ENCODE assay signal across 10 cellular contexts in genomic region chr10:16950686-16951681, GRCh38.
A peak's percentile ranks its signal among the peaks of the same experiment; 100 is the strongest.
DNase-seq lines count a peak whose midpoint lies in the region; ATAC-seq, FAIRE-seq and TF ChIP-seq lines count a peak whose summit lies in the region.
"Had no signal": no experiment of that assay in that cellular context is flagged by ENCODE, and none has a peak within 500 bp of the region (broad histone marks: within the 10 kb centered on the region; RNA-seq: fewer than 3 reads in every experiment).

No MANE protein-coding gene starts in this region.

- ATAC-seq in gastrocnemius medialis = no peak

- peak; percentile 78 for DNase-seq in ELR (ENCODE audit: low read depth)
- peak; percentile 9 for DNase-seq in NCI-H460 (ENCODE audit: extremely low read depth, low read depth)
- peak; percentile 86 for DNase-seq in endodermal cell
- DNase-seq in non-pigmented ciliary epithelial cell (ENCODE audit: low read depth) = peak; percentile 66
- DNase-seq in gastrocnemius medialis = no peak
- no peak for DNase-seq in small intestine
- DNase-seq in Peyer's patch = no peak
- no peak for DNase-seq in cerebellar nuclear complex (lab: John Stamatoyannopoulos, UW)
- DNase-seq: NCI-H1436 had no signal

- TF ChIP-seq POLR2A in gastrocnemius medialis (IDR thresholded peaks at IDR 0.05) (no peak), Peyer's patch (IDR thresholded peaks at IDR 0.05) (no peak)

- intact Hi-C loops in gastrocnemius medialis (cut with DNase I; ENCODE audit: low total_unique reads) = no loop called here

- H3K27me3 ChIP-seq in endodermal cell (ENCODE audit: control insufficient read depth, insufficient read depth, low read length, poor library complexity, severe bottlenecking) = no peaks in the 10 kb centered on the region
- H3K27me3 ChIP-seq in gastrocnemius medialis = no peaks in the 10 kb centered on the region
- H3K27me3 ChIP-seq in small intestine (ENCODE audit: control insufficient read depth in 2 of 2, insufficient read depth in 2 of 2, low read length in 2 of 2) = no peaks in the 10 kb centered on the region
- H3K27me3 ChIP-seq in Peyer's patch = no peaks in the 10 kb centered on the region

- FAIRE-seq in small intestine (lab: Jason Lieb, UNC) = no peak

- peak overlapping the region; percentile 45 for H3K27ac Mint-ChIP-seq in endodermal cell
- H3K27ac Mint-ChIP-seq: activated naive CD4-positive, alpha-beta T cell treated with anti-CD3 and anti-CD28 coated beads, Interleukin-2, amount 50 U/mL, for 72 hours had no signal

- in situ Hi-C loops in gastrocnemius medialis (cut with MboI; ENCODE audit: low sequenced_read_pairs in 4 of 4) = no loop called here

- no peaks in the 10 kb centered on the region for H3K36me3 ChIP-seq in endodermal cell (ENCODE audit: control insufficient read depth, insufficient read depth, low read length)
- H3K36me3 ChIP-seq in gastrocnemius medialis = no peaks in the 10 kb centered on the region
- H3K36me3 ChIP-seq in small intestine (ENCODE audit: control insufficient read depth in 2 of 2, insufficient read depth in 2 of 2, low read length in 2 of 2) = no peaks in the 10 kb centered on the region
- no peaks in the 10 kb centered on the region for H3K36me3 ChIP-seq in Peyer's patch

- H3K9ac ChIP-seq in endodermal cell (ENCODE audit: extremely low read depth, low read length, poor library complexity, severe bottlenecking) = no peak overlapping the region

- H3K4me3 ChIP-seq in endodermal cell (ENCODE audit: low read length) (peak overlapping the region; percentile 29), gastrocnemius medialis (no peak overlapping the region), small intestine (ENCODE audit: low read depth in 1 of 2, low read length in 2 of 2) (no peak overlapping the region), Peyer's patch (no peak overlapping the region)

- no peaks in the 10 kb centered on the region for H3K27me3 Mint-ChIP-seq in endodermal cell (ENCODE audit: insufficient read depth)

- H3K27ac ChIP-seq in endodermal cell (ENCODE audit: low read depth, low read length) = peak overlapping the region; percentile 81
- H3K27ac ChIP-seq in gastrocnemius medialis = no peak overlapping the region
- no peak overlapping the region for H3K27ac ChIP-seq in small intestine (ENCODE audit: low read depth in 1 of 2, low read length in 1 of 2)
- no peak overlapping the region for H3K27ac ChIP-seq in Peyer's patch

- no peaks in the 10 kb centered on the region for H3K9me3 ChIP-seq in endodermal cell (ENCODE audit: control insufficient read depth, low read length)
- no peaks in the 10 kb centered on the region for H3K9me3 ChIP-seq in gastrocnemius medialis
- no peaks in the 10 kb centered on the region for H3K9me3 ChIP-seq in small intestine (ENCODE audit: control insufficient read depth, low read depth)
- no peaks in the 10 kb centered on the region for H3K9me3 ChIP-seq in Peyer's patch

- H3K4me1 ChIP-seq in endodermal cell (ENCODE audit: control insufficient read depth, insufficient read depth, low read length) = peaks cover 14% of the 10 kb centered on the region
- peaks cover 0 to 2% of the 10 kb centered on the region in 2 donors for H3K4me1 ChIP-seq in gastrocnemius medialis
- H3K4me1 ChIP-seq in small intestine (ENCODE audit: control insufficient read depth in 2 of 2, insufficient read depth in 1 of 2, low read depth in 1 of 2, low read length in 1 of 2) = no peaks in the 10 kb centered on the region
- H3K4me1 ChIP-seq in Peyer's patch = no peaks in the 10 kb centered on the region

- no peaks in the 10 kb centered on the region for H3K9me3 Mint-ChIP-seq in endodermal cell
- H3K9me3 Mint-ChIP-seq: activated naive CD4-positive, alpha-beta T cell treated with anti-CD3 and anti-CD28 coated beads, Interleukin-2, amount 50 U/mL, for 72 hours had no signal

- H3K36me3 Mint-ChIP-seq in endodermal cell (ENCODE audit: low read depth) = no peaks in the 10 kb centered on the region
- H3K36me3 Mint-ChIP-seq: activated naive CD4-positive, alpha-beta T cell treated with anti-CD3 and anti-CD28 coated beads, Interleukin-2, amount 50 U/mL, for 72 hours had no signal

- TF ChIP-seq CTCF in endodermal cell (conservative IDR thresholded peaks at IDR 0.05) (no peak), gastrocnemius medialis (IDR thresholded peaks at IDR 0.05 in 4 of 5, conservative IDR thresholded peaks at IDR 0.05 in 1 of 5) (no peak), Peyer's patch (IDR thresholded peaks at IDR 0.05) (no peak)

- peaks cover 17% of the 10 kb centered on the region for H3K4me1 Mint-ChIP-seq in endodermal cell

- no peak overlapping the region for H3K4me3 Mint-ChIP-seq in endodermal cell

- 60 to 62% methylated on average over 8 of the region's 8 CpGs for WGBS in endodermal cell (ENCODE audit: insufficient coverage in 1 of 2, insufficient read length in 1 of 2), 2 experiments
- WGBS in small intestine, 3 donors = 57 to 61% (median 61%) methylated on average over 8 of the region's 8 CpGs

Comparison
In these comparisons a context has a peak if more than half of its experiments do, and no peak if none do; other contexts are left out.
1. DNase-seq: peak in ELR (single experiment), NCI-H460 (single experiment), endodermal cell (single experiment) and non-pigmented ciliary epithelial cell (single experiment); none in gastrocnemius medialis (0 of 2), small intestine (single experiment), Peyer's patch (0 of 3) and cerebellar nuclear complex (0 of 2).